20 cellular contexts compared by ENCODE assay signal in genomic region chr6:21185849-21186478, GRCh38.
DNase-seq lines count a peak whose midpoint lies in the region; TF ChIP-seq lines count a peak whose summit lies in the region.
"Had no signal": no experiment of that assay in that cellular context is flagged by ENCODE, and none has a peak within 500 bp of the region (broad histone marks: within the 10 kb centered on the region; RNA-seq: fewer than 3 reads in every experiment).

No MANE protein-coding gene starts in this region.

- peaks cover 94% of the 10 kb centered on the region for H3K4me1 Mint-ChIP-seq in brain

- no peak overlapping the region for H3K9ac ChIP-seq in skeletal muscle satellite cell (ENCODE audit: low read depth, low read length)

- peaks cover 0 to 6% (median 2%) of the 10 kb centered on the region in 5 experiments for H3K9me3 Mint-ChIP-seq in brain
- H3K9me3 Mint-ChIP-seq: activated B cell treated with CpG ODN at 0.5 μM for 24 hours; activated naive CD4-positive, alpha-beta T cell treated with anti-CD3 and anti-CD28 coated beads, Interleukin-2, amount 50 U/mL, for 24 hours had no signal

- TF ChIP-seq CTCF in brain (conservative IDR thresholded peaks at IDR 0.05) = no peak

- peak overlapping the region; percentile 17 to 71 (median 59) for H3K4me3 Mint-ChIP-seq in brain
- H3K4me3 Mint-ChIP-seq: activated B cell treated with CpG ODN at 0.5 μM for 24 hours; activated naive CD4-positive, alpha-beta T cell treated with anti-CD3 and anti-CD28 coated beads, Interleukin-2, amount 50 U/mL, for 24 hours; CD4-positive, CD25-positive, alpha-beta regulatory T cell; effector memory CD8-positive, alpha-beta T cell had no signal

- peak overlapping the region; percentile 92 to 97 (median 96) for H3K27ac Mint-ChIP-seq in brain
- H3K27ac Mint-ChIP-seq: activated B cell treated with CpG ODN at 0.5 μM for 24 hours; activated naive CD4-positive, alpha-beta T cell treated with anti-CD3 and anti-CD28 coated beads, Interleukin-2, amount 50 U/mL, for 24 hours; CD4-positive, CD25-positive, alpha-beta regulatory T cell; effector memory CD8-positive, alpha-beta T cell had no signal

- H3K36me3 Mint-ChIP-seq in brain = peaks cover 9% of the 10 kb centered on the region

- H3K36me3 ChIP-seq in skeletal muscle satellite cell (ENCODE audit: insufficient read depth, low read length) = no peaks in the 10 kb centered on the region
- H3K36me3 ChIP-seq: neutrophil had no signal

- no peaks in the 10 kb centered on the region for H3K27me3 Mint-ChIP-seq in brain
- H3K27me3 Mint-ChIP-seq: activated B cell treated with CpG ODN at 0.5 μM for 24 hours; activated naive CD4-positive, alpha-beta T cell treated with anti-CD3 and anti-CD28 coated beads, Interleukin-2, amount 50 U/mL, for 24 hours; CD4-positive, CD25-positive, alpha-beta regulatory T cell; effector memory CD8-positive, alpha-beta T cell had no signal

- H3K27me3 ChIP-seq in skeletal muscle satellite cell (ENCODE audit: control insufficient read depth, insufficient read depth, low read length) = no peaks in the 10 kb centered on the region
- H3K27me3 ChIP-seq: neutrophil, testis had no signal

- peak overlapping the region; percentile 43 for H3K4me2 ChIP-seq in skeletal muscle satellite cell (ENCODE audit: low read length)

- H3K4me3 ChIP-seq in skeletal muscle satellite cell (ENCODE audit: low read length) = no peak overlapping the region
- H3K4me3 ChIP-seq: testis had no signal

- H3K27ac ChIP-seq in substantia nigra (ENCODE audit: low read depth, low read length, poor library complexity, severe bottlenecking) = no peak overlapping the region
- H3K27ac ChIP-seq: HL-60, neutrophil, testis had no signal

- peaks cover 2% of the 10 kb centered on the region for H3K9me3 ChIP-seq in skeletal muscle satellite cell (replicated peaks; ENCODE audit: low read length)
- H3K9me3 ChIP-seq: neutrophil, testis had no signal

- DNase-seq in NCI-H510A treated with DMSO at 0.1 percent for 48 hours (lab: John Stamatoyannopoulos, UW) = peak; percentile 70
- no peak for DNase-seq in NCI-H510A (lab: John Stamatoyannopoulos, UW)
- peak; percentile 34 for DNase-seq in NCI-H2107 (lab: John Stamatoyannopoulos, UW)
- no peak for DNase-seq in NCI-H82 (lab: John Stamatoyannopoulos, UW)
- DNase-seq in substantia nigra (lab: John Stamatoyannopoulos, UW) = no peak
- DNase-seq in activated naive CD4-positive, alpha-beta T cell treated with Interleukin-2 at 50 U/mL for 16 hours = no peak
- DNase-seq: activated B cell treated with CpG ODN at 0.5 μM for 24 hours; CD4-positive, CD25-positive, alpha-beta regulatory T cell; effector memory CD8-positive, alpha-beta T cell; Kasumi-1; mesenchymal stem cell; NCI-H526 treated with DMSO at 0.1 percent for 48 hours; stimulated activated CD4-positive, alpha-beta T cell treated with anti-CD3 and anti-CD28 coated beads, Interleukin-2, amount 100 ng/mL, for 48 hours; stimulated activated CD8-positive, alpha-beta memory T cell treated with anti-CD3 and anti-CD28 coated beads, Interleukin-4, amount 100 ng/mL, for 48 hours; testis had no signal

- peaks cover 15% of the 10 kb centered on the region for H3K4me1 ChIP-seq in skeletal muscle satellite cell (ENCODE audit: control insufficient read depth, insufficient read depth, low read length)
- H3K4me1 ChIP-seq: testis had no signal

Comparison
In these comparisons a context has a peak if more than half of its experiments do, and no peak if none do; other contexts are left out.
1. DNase-seq: peak in NCI-H510A treated with DMSO at 0.1 percent for 48 hours (single experiment) and NCI-H2107 (single experiment); none in NCI-H510A (single experiment), NCI-H82 (single experiment), substantia nigra (0 of 49) and activated naive CD4-positive, alpha-beta T cell treated with Interleukin-2 at 50 U/mL for 16 hours (single experiment).